ENCODE assay signal across 12 cellular contexts in genomic region chr17:41621435-41621817, GRCh38. TPM values are rescaled to one million over a fixed set of nuclear protein-coding genes. Genes with fewer than 3 reads are reported as not detected.
"Had no signal": no experiment of that assay in that cellular context is flagged by ENCODE, and none has a peak within 500 bp of the region (broad histone marks: within the 10 kb centered on the region; RNA-seq: fewer than 3 reads in every experiment).

No MANE protein-coding gene starts in this region.

RNA-seq across cellular contexts. Expression of gene KRT17, which starts 2.9 kb away (rescaled TPM):
- total RNA-seq: cardiac septum, liver, lung microvascular endothelial cell, right cardiac atrium had no signal

RNA-seq across cellular contexts. Expression of gene KRT16, which starts 8.9 kb away (rescaled TPM):
- total RNA-seq: cardiac septum, colonic mucosa, liver, lung microvascular endothelial cell, progenitor cell of endocrine pancreas, right cardiac atrium, spleen, testis had no signal
- polyA plus RNA-seq: liver, ovary had no signal

RNA-seq across cellular contexts. Expression of gene KRT14, which starts 34.7 kb away (rescaled TPM):
- total RNA-seq: cardiac septum, colonic mucosa, liver, lung microvascular endothelial cell, progenitor cell of endocrine pancreas, right cardiac atrium had no signal
- polyA plus RNA-seq: liver, ovary had no signal

RNA-seq across cellular contexts. Expression of gene KRT9, which starts 49.6 kb away (rescaled TPM):
- total RNA-seq: cardiac septum, colonic mucosa, dermis blood vessel endothelial cell, hepatocyte, liver, lung microvascular endothelial cell, ovary, progenitor cell of endocrine pancreas, right cardiac atrium, spleen, tibial nerve had no signal
- polyA plus RNA-seq: hepatocyte, liver, ovary, right cardiac atrium, spleen had no signal
